Comparison of ENCODE assay signal across 16 cellular contexts in the genomic region with DNA sequence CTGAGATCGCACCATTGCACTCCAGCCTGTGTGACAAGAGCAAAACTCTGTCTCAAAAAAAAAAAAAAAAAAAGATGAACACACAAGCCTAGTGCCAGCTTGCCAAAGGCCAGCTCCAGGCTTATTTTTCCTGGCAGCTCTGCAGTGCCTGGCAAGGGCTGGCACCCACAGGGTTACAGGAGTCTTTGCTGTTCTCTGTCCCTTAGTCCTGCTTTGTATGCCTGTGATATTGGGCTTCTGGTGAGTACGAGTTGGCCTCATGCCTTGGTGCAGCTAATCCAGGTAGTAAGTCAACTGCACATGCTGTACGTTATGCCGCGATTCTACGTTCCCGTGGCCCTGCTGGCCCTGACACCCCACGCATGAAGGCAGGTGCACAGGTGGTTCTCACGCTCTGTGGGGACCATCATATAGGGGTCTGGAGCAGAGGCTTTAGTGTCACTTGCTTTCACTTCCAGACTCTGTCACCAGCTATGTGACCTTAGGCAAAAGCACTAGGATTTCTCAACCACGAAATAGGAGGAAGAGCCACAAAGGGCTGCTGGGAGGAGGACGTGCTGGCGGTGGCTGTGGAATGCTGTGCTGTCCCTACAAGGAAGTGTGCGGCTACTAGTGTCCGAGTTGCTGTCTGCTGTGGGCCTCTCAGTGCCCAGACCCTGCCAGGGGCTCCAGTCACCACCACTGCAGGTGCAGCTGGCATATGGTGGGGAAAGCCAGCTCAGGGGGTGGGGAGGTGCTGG. TPM values are rescaled to one million over a fixed set of nuclear protein-coding genes. Genes with fewer than 3 reads are reported as not detected.
DNase-seq lines count a peak whose midpoint lies in the region; ATAC-seq and TF ChIP-seq lines count a peak whose summit lies in the region.
"Had no signal": no experiment of that assay in that cellular context is flagged by ENCODE, and none has a peak within 500 bp of the region (broad histone marks: within the 10 kb centered on the region; RNA-seq: fewer than 3 reads in every experiment).

No MANE protein-coding gene starts in this region.

- H3K9me2 ChIP-seq in PC-3 (replicated peaks; ENCODE audit: low read length) = no peaks in the 10 kb centered on the region

- no peak overlapping the region for H3K4me3 Mint-ChIP-seq in stimulated activated naive B cell treated with anti-CD40 and anti-IgM and Interleukin-4, amounts not matched to agents 10 μg/mL and 1 μg/mL and 100 μg/mL, for 72 hours
- H3K4me3 Mint-ChIP-seq: activated T-helper 17 cell treated with anti-CD3 and anti-CD28 coated beads, Interleukin-2, amount 50 U/mL, for 72 hours; naive thymus-derived CD8-positive, alpha-beta T cell had no signal

- no peak for TF ChIP-seq CTCF in PC-3 (conservative IDR thresholded peaks at IDR 0.05; ENCODE audit: low read depth, low read length)

- no peak overlapping the region for H2AFZ ChIP-seq in PC-3 (ENCODE audit: low read length)

- H3K27me3 Mint-ChIP-seq in stimulated activated naive B cell treated with anti-CD40 and anti-IgM and Interleukin-4, amounts not matched to agents 10 μg/mL and 1 μg/mL and 100 μg/mL, for 72 hours = no peaks in the 10 kb centered on the region
- H3K27me3 Mint-ChIP-seq: activated T-helper 17 cell treated with anti-CD3 and anti-CD28 coated beads, Interleukin-2, amount 50 U/mL, for 72 hours; naive thymus-derived CD8-positive, alpha-beta T cell had no signal

- peaks cover 5% of the 10 kb centered on the region; the same call in 1 of the 2 replicates for H4K20me1 ChIP-seq in PC-3 (ENCODE audit: low read length)

- peaks cover 40% of the 10 kb centered on the region for H3K4me1 ChIP-seq in PC-3 (ENCODE audit: insufficient read depth, low read length)
- H3K4me1 ChIP-seq: esophagus muscularis mucosa, SJSA1 had no signal

- no peak for ATAC-seq in stimulated activated naive B cell treated with anti-CD40 and anti-IgM and Interleukin-4, amounts not matched to agents 10 μg/mL and 1 μg/mL and 100 μg/mL, for 72 hours (replicated peaks)
- no peak for ATAC-seq in PC-3
- no peak for ATAC-seq in GM19035 (IDR thresholded peaks at IDR 0.05; ENCODE audit: unreplicated experiment)
- ATAC-seq in HG03469 (IDR thresholded peaks at IDR 0.05; ENCODE audit: unreplicated experiment) = no peak
- ATAC-seq: activated T-helper 17 cell treated with anti-CD3 and anti-CD28 coated beads, Interleukin-2, amount 50 U/mL, for 72 hours; naive thymus-derived CD8-positive, alpha-beta T cell had no signal

- peaks cover 28 to 33% of the 10 kb centered on the region in 2 donors for H3K4me1 Mint-ChIP-seq in stimulated activated naive B cell treated with anti-CD40 and anti-IgM and Interleukin-4, amounts not matched to agents 10 μg/mL and 1 μg/mL and 100 μg/mL, for 72 hours
- H3K4me1 Mint-ChIP-seq: activated T-helper 17 cell treated with anti-CD3 and anti-CD28 coated beads, Interleukin-2, amount 50 U/mL, for 72 hours had no signal

- no peaks in the 10 kb centered on the region for H3K79me2 ChIP-seq in PC-3 (ENCODE audit: low read length)

- no TSS peak for BruUV-seq in PC-3 (replicated peaks; lab: Mats Ljungman, UMichigan)

- peaks cover 27% of the 10 kb centered on the region for H3K36me3 ChIP-seq in PC-3 (ENCODE audit: low read depth, low read length)

- in situ Hi-C loops in G401 (cut with HindIII; ENCODE audit: low sequenced_read_pairs) = no loop called here

- no peaks in the 10 kb centered on the region for H3K9me3 Mint-ChIP-seq in stimulated activated naive B cell treated with anti-CD40 and anti-IgM and Interleukin-4, amounts not matched to agents 10 μg/mL and 1 μg/mL and 100 μg/mL, for 72 hours
- H3K9me3 Mint-ChIP-seq: activated T-helper 17 cell treated with anti-CD3 and anti-CD28 coated beads, Interleukin-2, amount 50 U/mL, for 72 hours; naive thymus-derived CD8-positive, alpha-beta T cell had no signal

- POLR2A ChIA-PET in PC-3 (lab: Charles Lee; ENCODE audit: unreplicated experiment) = no interaction called here

- no peaks in the 10 kb centered on the region for H3K9me3 ChIP-seq in PC-3 (ENCODE audit: low read length)
- H3K9me3 ChIP-seq: adrenal gland, esophagus muscularis mucosa, SJSA1 had no signal

- H3K4me2 ChIP-seq in PC-3 (ENCODE audit: low read length) = no peak overlapping the region

- H3K27me3 ChIP-seq in PC-3 (ENCODE audit: low read length) = no peaks in the 10 kb centered on the region
- H3K27me3 ChIP-seq: adrenal gland, cardiac muscle cell, esophagus muscularis mucosa, SJSA1 had no signal

- H3K9ac ChIP-seq in PC-3 (ENCODE audit: low read length) = no peak overlapping the region

- peaks cover 59 to 82% of the 10 kb centered on the region in 2 donors for H3K36me3 Mint-ChIP-seq in stimulated activated naive B cell treated with anti-CD40 and anti-IgM and Interleukin-4, amounts not matched to agents 10 μg/mL and 1 μg/mL and 100 μg/mL, for 72 hours

- H3K27ac Mint-ChIP-seq in stimulated activated naive B cell treated with anti-CD40 and anti-IgM and Interleukin-4, amounts not matched to agents 10 μg/mL and 1 μg/mL and 100 μg/mL, for 72 hours = peak overlapping the region; percentile 81

- peak; percentile 85 for DNase-seq in G401 (ENCODE audit: low spot score)
- peak in 2 of 61 donors; percentile 43 to 63 for DNase-seq in caudate nucleus (lab: John Stamatoyannopoulos, UW)
- peak; percentile 73 for DNase-seq in myocyte (ENCODE audit: low read depth)
- no peak for DNase-seq in stimulated activated naive B cell treated with anti-CD40 and anti-IgM and Interleukin-4, amounts not matched to agents 10 μg/mL and 1 μg/mL and 100 μg/mL, for 72 hours
- DNase-seq in PC-3 = no peak
- DNase-seq: naive thymus-derived CD8-positive, alpha-beta T cell; NCI-H526 treated with DMSO at 0.1 percent for 48 hours; OCI-M1; stimulated activated naive CD4-positive, alpha-beta T cell treated with Interleukin-2 at 50 U/mL for 16 hours had no signal

- H3K4me3 ChIP-seq in PC-3 (ENCODE audit: low read length) = no peak overlapping the region
- H3K4me3 ChIP-seq: adrenal gland, cardiac muscle cell, esophagus muscularis mucosa, SJSA1 had no signal

- peaks cover 9% of the 10 kb centered on the region for H3F3A ChIP-seq in PC-3 (ENCODE audit: low read length, unreplicated experiment)

- H3K27ac ChIP-seq in caudate nucleus (ENCODE audit: low read depth, low read length) (peak overlapping the region; percentile 49), PC-3 (ENCODE audit: low read length) (no peak overlapping the region)
- H3K27ac ChIP-seq: cardiac muscle cell, esophagus muscularis mucosa, SJSA1 had no signal

- intact Hi-C loops in PC-3 (cut with micrococcal nuclease) = no loop called here

- CTCF ChIA-PET in PC-3 (lab: Charles Lee) = no interaction called here

RNA-seq across cellular contexts. Expression of a gene that starts 21.4 kb away (rescaled TPM):
- total RNA-seq in G401 (2014; rRNA removed; shearing (Covaris generic)) = 3.0 and 9.6 TPM in 2 replicates
- total RNA-seq in myocyte (2.5 and 9.5 TPM in 2 replicates), PC-3 (2014; rRNA removed) (1.4 TPM in 1 of 2 replicates, not detected in the other)
- 1.00 TPM for polyA plus RNA-seq in myocyte (2012)
- total RNA-seq: SJSA1 had no signal
- polyA plus RNA-seq: naive thymus-derived CD8-positive, alpha-beta T cell had no signal

RNA-seq across cellular contexts. Expression of a gene that starts 30.5 kb away (rescaled TPM):
- 13.2 and 26.3 TPM in 2 replicates for total RNA-seq in G401 (2014; rRNA removed; shearing (Covaris generic))
- 20.4 and 34.9 TPM in 2 replicates for total RNA-seq in myocyte
- polyA plus RNA-seq in myocyte (2012) = 29.4 TPM
- 58.4 and 75.7 TPM in 2 replicates for total RNA-seq in PC-3 (2014; rRNA removed)
- total RNA-seq: naive thymus-derived CD8-positive, alpha-beta T cell had no signal

RNA-seq across cellular contexts. Expression of a gene that starts 51.4 kb away (rescaled TPM):
- 70.0 and 88.7 TPM in 2 replicates for total RNA-seq in G401 (2014; rRNA removed; shearing (Covaris generic))
- total RNA-seq in myocyte (39.9 and 43.3 TPM in 2 replicates), PC-3 (2014; rRNA removed) (81.2 and 96.4 TPM in 2 replicates)
- polyA plus RNA-seq in myocyte (2012) = 39.9 TPM

Comparison
In these comparisons a context has a peak if more than half of its experiments do, and no peak if none do; other contexts are left out.
1. DNase-seq: peak in G401 (single experiment) and myocyte (single experiment); none in stimulated activated naive B cell treated with anti-CD40 and anti-IgM and Interleukin-4, amounts not matched to agents 10 μg/mL and 1 μg/mL and 100 μg/mL, for 72 hours (single experiment) and PC-3 (single experiment).